Comparison of ENCODE assay signal across 9 cellular contexts in the genomic region with DNA sequence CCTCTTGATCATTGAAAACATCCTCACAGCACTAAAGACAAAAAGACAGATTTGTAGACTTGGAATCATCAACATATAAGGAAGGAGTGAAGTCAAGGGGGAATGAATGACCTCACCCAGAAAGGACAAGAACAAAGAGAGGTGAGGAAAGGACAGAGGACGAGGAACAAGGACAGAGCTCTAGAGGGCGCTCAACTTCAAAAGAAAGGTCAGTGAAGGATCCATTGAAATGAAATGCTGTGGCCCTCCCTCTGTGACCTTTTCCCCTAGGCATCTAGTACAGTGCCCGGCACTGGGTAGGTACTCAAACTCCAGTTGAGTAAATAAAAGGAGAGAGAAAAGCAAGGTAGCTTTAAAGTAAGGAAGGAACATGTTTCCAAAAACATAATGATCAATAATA. TPM values are rescaled to one million over a fixed set of nuclear protein-coding genes. Genes with fewer than 3 reads are reported as not detected.
DNase-seq lines count a peak whose midpoint lies in the region; ATAC-seq and TF ChIP-seq lines count a peak whose summit lies in the region.
"Had no signal": no experiment of that assay in that cellular context is flagged by ENCODE, and none has a peak within 500 bp of the region (broad histone marks: within the 10 kb centered on the region; RNA-seq: fewer than 3 reads in every experiment).

No MANE protein-coding gene starts in this region.

- intact Hi-C loops in ovary (cut with DNase I), result no loop called here

- TF ChIP-seq POLR2A in ovary (IDR thresholded peaks at IDR 0.05), result no peak

- H3K9me3 ChIP-seq in ovary, result no peaks in the 10 kb centered on the region

- no peak overlapping the region for H3K27ac ChIP-seq in ovary

- DNase-seq in EH (ENCODE audit: low read depth) (peak; percentile 42), SIG-M5 (lab: John Stamatoyannopoulos, UW) (peak; percentile 16), iPS DF 4.7 (ENCODE audit: extremely low read depth, low spot score) (peak; percentile 58), NCI-H2107 treated with DMSO at 0.1 percent for 48 hours (lab: John Stamatoyannopoulos, UW; ENCODE audit: unreplicated experiment) (no peak), ovary (no peak), GOT3 (lab: John Stamatoyannopoulos, UW) (no peak), NCI-H446 (lab: John Stamatoyannopoulos, UW) (no peak)
- DNase-seq: heart left ventricle had no signal

- no peaks in the 10 kb centered on the region for H3K27me3 ChIP-seq in ovary
- H3K27me3 ChIP-seq: heart left ventricle had no signal

- H3K4me3 ChIP-seq in ovary, result no peak overlapping the region
- H3K4me3 ChIP-seq: heart left ventricle had no signal

- peak; percentile 61 for ATAC-seq in HG02798 (IDR thresholded peaks at IDR 0.05; ENCODE audit: poor library complexity, unreplicated experiment)

- no peaks in the 10 kb centered on the region for H3K36me3 ChIP-seq in ovary
- H3K36me3 ChIP-seq: heart left ventricle had no signal

- no peaks in the 10 kb centered on the region for H3K4me1 ChIP-seq in ovary (ENCODE audit: insufficient read depth)

- WGBS in ovary, 3 donors, result 38 to 47% (median 44%) methylated on average over 3 of the region's 3 CpGs

- no peak for TF ChIP-seq CTCF in ovary (IDR thresholded peaks at IDR 0.05)

- no peak for TF ChIP-seq EP300 in ovary (IDR thresholded peaks at IDR 0.05)

RNA-seq across cellular contexts. Expression of gene ATP8B4, which starts 2.6 kb away (rescaled TPM):
- 10 to 100 TPM in 2 of 7 donors, 1 to 10 TPM in 5; 3.7 to 14.4 (median 6.4) TPM for total RNA-seq in ovary
- 10 to 100 TPM in 1 of 2 donors, 1 to 10 TPM in 1; 8.7 to 11.3 TPM for polyA plus RNA-seq in ovary

Comparison
In these comparisons a context has a peak if more than half of its experiments do, and no peak if none do; other contexts are left out.
1. DNase-seq: peak in EH (single experiment), SIG-M5 (single experiment) and iPS DF 4.7 (single experiment); none in NCI-H2107 treated with DMSO at 0.1 percent for 48 hours (single experiment), ovary (0 of 5), GOT3 (single experiment) and NCI-H446 (0 of 2).